28 cellular contexts compared by ENCODE assay signal in the genomic region with DNA sequence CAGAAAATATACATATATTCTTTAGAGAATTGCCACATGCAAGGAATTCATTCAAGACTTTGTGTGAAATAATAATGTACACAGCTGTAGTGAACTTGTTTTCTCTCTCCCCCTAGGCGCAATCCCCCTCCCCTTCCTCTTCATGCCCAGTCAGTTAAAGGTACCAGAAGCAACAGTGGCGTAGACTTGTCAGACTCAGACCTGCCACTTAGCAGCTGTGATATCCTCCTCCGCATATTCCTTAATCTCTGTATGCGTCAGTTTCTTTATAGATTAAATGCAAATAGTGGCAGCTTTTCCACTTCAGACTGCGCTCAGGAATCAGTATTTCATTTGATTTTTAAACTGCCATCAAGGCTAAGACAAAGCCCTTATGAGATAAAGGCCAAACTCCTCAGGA.
"Had no signal": no experiment of that assay in that cellular context is flagged by ENCODE, and none has a peak within 500 bp of the region (broad histone marks: within the 10 kb centered on the region; RNA-seq: fewer than 3 reads in every experiment).

No MANE protein-coding gene starts in this region.

- ATAC-seq: naive thymus-derived CD8-positive, alpha-beta T cell; natural killer cell treated with Interleukin-12 subunit alpha and Interleukin-12 subunit beta and Interleukin-15 and Interleukin-18, amount 100 ng/mL, for 72 hours; pancreas; right cardiac atrium; right lobe of liver; stimulated activated effector memory CD8-positive, alpha-beta T cell treated with anti-CD3 and anti-CD28 coated beads, Interleukin-12 subunit alpha, Interleukin-12 subunit beta, amount 100 ng/mL, for 72 hours; stimulated activated naive B cell treated with anti-CD40 and anti-IgM and Interleukin-4, amounts not matched to agents 10 μg/mL and 1 μg/mL and 100 μg/mL, for 72 hours; upper lobe of right lung had no signal

- H3K27ac ChIP-seq: neural progenitor cell, pancreas, prostate gland, right lobe of liver, sigmoid colon, stomach, suprapubic skin, testis, tibial artery, transverse colon, upper lobe of right lung, uterus had no signal

- H3K9ac ChIP-seq: neural progenitor cell had no signal

- DNase-seq: naive B cell; naive thymus-derived CD8-positive, alpha-beta T cell; nephron progenitor cell; occipital lobe; pancreas; right cardiac atrium; right lobe of liver; sigmoid colon; small intestine; stimulated activated CD4-positive, alpha-beta T cell treated with anti-CD3 and anti-CD28 coated beads, Interleukin-15, amount 100 ng/mL, for 24 hours; stimulated activated CD4-positive, alpha-beta T cell treated with anti-CD3 and anti-CD28 coated beads, Interleukin-2, amount 100 ng/mL, for 24 hours; stimulated activated CD4-positive, alpha-beta T cell treated with anti-CD3 and anti-CD28 coated beads, Interleukin-2, amount 100 ng/mL, for 48 hours; stimulated activated CD4-positive, alpha-beta T cell treated with anti-CD3 and anti-CD28 coated beads, Interleukin-4, amount 100 ng/mL, for 24 hours; stimulated activated naive B cell treated with anti-CD40 and anti-IgM and Interleukin-4, amounts not matched to agents 10 μg/mL and 1 μg/mL and 100 μg/mL, for 72 hours; stimulated activated naive CD4-positive, alpha-beta T cell treated with Interleukin-2 at 50 U/mL for 16 hours; stomach; testis; tibial artery; transverse colon; upper lobe of right lung; uterus had no signal

- H2AFZ ChIP-seq: neural progenitor cell had no signal

- H3K9me3 ChIP-seq: pancreas, prostate gland, right lobe of liver, sigmoid colon, stomach, suprapubic skin, testis, tibial artery, transverse colon, upper lobe of right lung, uterus had no signal

- H3K4me3 ChIP-seq: neural progenitor cell, pancreas, prostate gland, right lobe of liver, sigmoid colon, stomach, suprapubic skin, testis, tibial artery, transverse colon, upper lobe of right lung, uterus had no signal

- H3K36me3 Mint-ChIP-seq: naive B cell; natural killer cell treated with Interleukin-12 subunit alpha and Interleukin-12 subunit beta and Interleukin-15 and Interleukin-18, amount 100 ng/mL, for 72 hours; neural progenitor cell; stimulated activated effector memory CD8-positive, alpha-beta T cell treated with anti-CD3 and anti-CD28 coated beads, Interleukin-12 subunit alpha, Interleukin-12 subunit beta, amount 100 ng/mL, for 72 hours; stimulated activated naive B cell treated with anti-CD40 and anti-IgM and Interleukin-4, amounts not matched to agents 10 μg/mL and 1 μg/mL and 100 μg/mL, for 72 hours; type B pancreatic cell had no signal

- H3K4me1 Mint-ChIP-seq: naive B cell; nephron progenitor cell; neural progenitor cell; stimulated activated effector memory CD8-positive, alpha-beta T cell treated with anti-CD3 and anti-CD28 coated beads, Interleukin-12 subunit alpha, Interleukin-12 subunit beta, amount 100 ng/mL, for 72 hours; stimulated activated naive B cell treated with anti-CD40 and anti-IgM and Interleukin-4, amounts not matched to agents 10 μg/mL and 1 μg/mL and 100 μg/mL, for 72 hours had no signal

- H3K27me3 Mint-ChIP-seq: naive B cell; natural killer cell treated with Interleukin-12 subunit alpha and Interleukin-12 subunit beta and Interleukin-15 and Interleukin-18, amount 100 ng/mL, for 72 hours; stimulated activated naive B cell treated with anti-CD40 and anti-IgM and Interleukin-4, amounts not matched to agents 10 μg/mL and 1 μg/mL and 100 μg/mL, for 72 hours; stimulated activated naive CD8-positive, alpha-beta T cell treated with anti-CD3 and anti-CD28 coated beads, Interleukin-15, Interleukin-2, amounts not matched to agents 100 ng/mL and 50 ng/mL, for 24 hours; type B pancreatic cell had no signal

- H3K36me3 ChIP-seq: neural progenitor cell, pancreas, prostate gland, right lobe of liver, sigmoid colon, stomach, suprapubic skin, tibial artery, transverse colon, upper lobe of right lung had no signal

- H3K4me3 Mint-ChIP-seq: naive B cell; naive thymus-derived CD8-positive, alpha-beta T cell; natural killer cell treated with Interleukin-12 subunit alpha and Interleukin-12 subunit beta and Interleukin-15 and Interleukin-18, amount 100 ng/mL, for 72 hours; nephron progenitor cell; neural progenitor cell; stimulated activated effector memory CD8-positive, alpha-beta T cell treated with anti-CD3 and anti-CD28 coated beads, Interleukin-12 subunit alpha, Interleukin-12 subunit beta, amount 100 ng/mL, for 72 hours; stimulated activated naive B cell treated with anti-CD40 and anti-IgM and Interleukin-4, amounts not matched to agents 10 μg/mL and 1 μg/mL and 100 μg/mL, for 72 hours; stimulated activated naive CD8-positive, alpha-beta T cell treated with anti-CD3 and anti-CD28 coated beads, Interleukin-15, Interleukin-2, amounts not matched to agents 100 ng/mL and 50 ng/mL, for 24 hours; type B pancreatic cell had no signal

- H3K9me3 Mint-ChIP-seq: nephron progenitor cell, neural progenitor cell, type B pancreatic cell had no signal

- H3K4me2 ChIP-seq: neural progenitor cell had no signal

- H3K27me3 ChIP-seq: neural progenitor cell, pancreas, right lobe of liver, sigmoid colon, stomach, suprapubic skin, testis, tibial artery, transverse colon, upper lobe of right lung, uterus had no signal

- H3K27ac Mint-ChIP-seq: naive B cell; naive thymus-derived CD8-positive, alpha-beta T cell; natural killer cell treated with Interleukin-12 subunit alpha and Interleukin-12 subunit beta and Interleukin-15 and Interleukin-18, amount 100 ng/mL, for 72 hours; nephron progenitor cell; neural progenitor cell; stimulated activated effector memory CD8-positive, alpha-beta T cell treated with anti-CD3 and anti-CD28 coated beads, Interleukin-12 subunit alpha, Interleukin-12 subunit beta, amount 100 ng/mL, for 72 hours; stimulated activated naive B cell treated with anti-CD40 and anti-IgM and Interleukin-4, amounts not matched to agents 10 μg/mL and 1 μg/mL and 100 μg/mL, for 72 hours; stimulated activated naive CD8-positive, alpha-beta T cell treated with anti-CD3 and anti-CD28 coated beads, Interleukin-15, Interleukin-2, amounts not matched to agents 100 ng/mL and 50 ng/mL, for 24 hours; type B pancreatic cell had no signal
